ENCODE assay signal across 2 cellular contexts in the genomic region with DNA sequence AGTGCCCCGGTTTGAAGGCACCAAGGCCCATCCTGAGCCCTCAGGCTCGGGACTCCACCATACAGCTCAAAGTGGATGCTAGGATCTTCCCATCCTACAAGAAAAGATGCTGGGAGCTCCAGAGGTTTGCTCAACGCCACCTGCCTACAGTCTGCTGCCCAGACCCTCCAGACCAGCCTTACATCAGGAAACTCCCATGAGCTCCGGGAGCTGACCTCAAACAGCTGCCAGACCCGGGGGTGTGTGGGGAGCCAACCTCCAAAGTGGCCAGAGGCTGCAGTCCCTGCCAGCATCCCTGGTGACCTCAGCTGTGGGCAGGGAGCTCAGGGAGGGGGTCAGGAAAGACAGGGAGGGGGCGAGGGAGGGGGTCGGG.
TF ChIP-seq lines count a peak whose summit lies in the region.

No MANE protein-coding gene starts in this region.

TF ChIP-seq in SK-N-SH, 30 proteins besides CTCF, POLR2A, EP300 and RAD21 (continued from another document):
- no peak for TF ChIP-seq MEF2A (IDR thresholded peaks at IDR 0.05; ENCODE audit: borderline replicate concordance, low read depth)
- TF ChIP-seq, protein P1, sequence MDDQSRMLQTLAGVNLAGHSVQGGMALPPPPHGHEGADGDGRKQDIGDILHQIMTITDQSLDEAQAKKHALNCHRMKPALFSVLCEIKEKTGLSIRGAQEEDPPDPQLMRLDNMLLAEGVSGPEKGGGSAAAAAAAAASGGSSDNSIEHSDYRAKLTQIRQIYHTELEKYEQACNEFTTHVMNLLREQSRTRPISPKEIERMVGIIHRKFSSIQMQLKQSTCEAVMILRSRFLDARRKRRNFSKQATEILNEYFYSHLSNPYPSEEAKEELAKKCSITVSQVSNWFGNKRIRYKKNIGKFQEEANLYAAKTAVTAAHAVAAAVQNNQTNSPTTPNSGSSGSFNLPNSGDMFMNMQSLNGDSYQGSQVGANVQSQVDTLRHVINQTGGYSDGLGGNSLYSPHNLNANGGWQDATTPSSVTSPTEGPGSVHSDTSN (IDR thresholded peaks at IDR 0.05) = no peak

TF ChIP-seq in SK-N-SH treated with all-trans-retinoic acid at 6 μM for 48 hours, 23 proteins besides CTCF, POLR2A, EP300 and RAD21 (continued from another document):
- TF ChIP-seq, protein P2, sequence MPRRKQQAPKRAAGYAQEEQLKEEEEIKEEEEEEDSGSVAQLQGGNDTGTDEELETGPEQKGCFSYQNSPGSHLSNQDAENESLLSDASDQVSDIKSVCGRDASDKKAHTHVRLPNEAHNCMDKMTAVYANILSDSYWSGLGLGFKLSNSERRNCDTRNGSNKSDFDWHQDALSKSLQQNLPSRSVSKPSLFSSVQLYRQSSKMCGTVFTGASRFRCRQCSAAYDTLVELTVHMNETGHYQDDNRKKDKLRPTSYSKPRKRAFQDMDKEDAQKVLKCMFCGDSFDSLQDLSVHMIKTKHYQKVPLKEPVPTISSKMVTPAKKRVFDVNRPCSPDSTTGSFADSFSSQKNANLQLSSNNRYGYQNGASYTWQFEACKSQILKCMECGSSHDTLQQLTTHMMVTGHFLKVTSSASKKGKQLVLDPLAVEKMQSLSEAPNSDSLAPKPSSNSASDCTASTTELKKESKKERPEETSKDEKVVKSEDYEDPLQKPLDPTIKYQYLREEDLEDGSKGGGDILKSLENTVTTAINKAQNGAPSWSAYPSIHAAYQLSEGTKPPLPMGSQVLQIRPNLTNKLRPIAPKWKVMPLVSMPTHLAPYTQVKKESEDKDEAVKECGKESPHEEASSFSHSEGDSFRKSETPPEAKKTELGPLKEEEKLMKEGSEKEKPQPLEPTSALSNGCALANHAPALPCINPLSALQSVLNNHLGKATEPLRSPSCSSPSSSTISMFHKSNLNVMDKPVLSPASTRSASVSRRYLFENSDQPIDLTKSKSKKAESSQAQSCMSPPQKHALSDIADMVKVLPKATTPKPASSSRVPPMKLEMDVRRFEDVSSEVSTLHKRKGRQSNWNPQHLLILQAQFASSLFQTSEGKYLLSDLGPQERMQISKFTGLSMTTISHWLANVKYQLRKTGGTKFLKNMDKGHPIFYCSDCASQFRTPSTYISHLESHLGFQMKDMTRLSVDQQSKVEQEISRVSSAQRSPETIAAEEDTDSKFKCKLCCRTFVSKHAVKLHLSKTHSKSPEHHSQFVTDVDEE (CRISPR knock-in tag; IDR thresholded peaks at IDR 0.05) = no peak
- TF ChIP-seq RARB (CRISPR knock-in tag; IDR thresholded peaks at IDR 0.05) (no peak), SNAI2 (CRISPR knock-in tag; IDR thresholded peaks at IDR 0.05) (no peak), ARNTL (CRISPR knock-in tag; IDR thresholded peaks at IDR 0.05; ENCODE audit: borderline replicate concordance, low read depth) (no peak), ZFP3 (CRISPR knock-in tag; IDR thresholded peaks at IDR 0.05) (no peak), TOX (CRISPR knock-in tag; IDR thresholded peaks at IDR 0.05; ENCODE audit: borderline replicate concordance) (no peak), ESRRG (CRISPR knock-in tag; IDR thresholded peaks at IDR 0.05) (no peak), ZNF565 (CRISPR knock-in tag; conservative IDR thresholded peaks at IDR 0.05; ENCODE audit: low read depth) (no peak), TCF4 (CRISPR knock-in tag; IDR thresholded peaks at IDR 0.05; ENCODE audit: borderline replicate concordance) (no peak), ZNF8 (CRISPR knock-in tag; IDR thresholded peaks at IDR 0.05) (no peak), CSDC2 (CRISPR knock-in tag; IDR thresholded peaks at IDR 0.05) (no peak), ISL1 (CRISPR knock-in tag; IDR thresholded peaks at IDR 0.05) (no peak)
- TF ChIP-seq, protein P3, sequence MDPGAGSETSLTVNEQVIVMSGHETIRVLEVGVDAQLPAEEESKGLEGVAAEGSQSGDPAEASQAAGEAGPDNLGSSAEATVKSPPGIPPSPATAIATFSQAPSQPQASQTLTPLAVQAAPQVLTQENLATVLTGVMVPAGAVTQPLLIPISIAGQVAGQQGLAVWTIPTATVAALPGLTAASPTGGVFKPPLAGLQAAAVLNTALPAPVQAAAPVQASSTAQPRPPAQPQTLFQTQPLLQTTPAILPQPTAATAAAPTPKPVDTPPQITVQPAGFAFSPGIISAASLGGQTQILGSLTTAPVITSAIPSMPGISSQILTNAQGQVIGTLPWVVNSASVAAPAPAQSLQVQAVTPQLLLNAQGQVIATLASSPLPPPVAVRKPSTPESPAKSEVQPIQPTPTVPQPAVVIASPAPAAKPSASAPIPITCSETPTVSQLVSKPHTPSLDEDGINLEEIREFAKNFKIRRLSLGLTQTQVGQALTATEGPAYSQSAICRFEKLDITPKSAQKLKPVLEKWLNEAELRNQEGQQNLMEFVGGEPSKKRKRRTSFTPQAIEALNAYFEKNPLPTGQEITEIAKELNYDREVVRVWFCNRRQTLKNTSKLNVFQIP (CRISPR knock-in tag; IDR thresholded peaks at IDR 0.05; ENCODE audit: borderline replicate concordance, low read depth) = no peak
- TF ChIP-seq, protein P4, sequence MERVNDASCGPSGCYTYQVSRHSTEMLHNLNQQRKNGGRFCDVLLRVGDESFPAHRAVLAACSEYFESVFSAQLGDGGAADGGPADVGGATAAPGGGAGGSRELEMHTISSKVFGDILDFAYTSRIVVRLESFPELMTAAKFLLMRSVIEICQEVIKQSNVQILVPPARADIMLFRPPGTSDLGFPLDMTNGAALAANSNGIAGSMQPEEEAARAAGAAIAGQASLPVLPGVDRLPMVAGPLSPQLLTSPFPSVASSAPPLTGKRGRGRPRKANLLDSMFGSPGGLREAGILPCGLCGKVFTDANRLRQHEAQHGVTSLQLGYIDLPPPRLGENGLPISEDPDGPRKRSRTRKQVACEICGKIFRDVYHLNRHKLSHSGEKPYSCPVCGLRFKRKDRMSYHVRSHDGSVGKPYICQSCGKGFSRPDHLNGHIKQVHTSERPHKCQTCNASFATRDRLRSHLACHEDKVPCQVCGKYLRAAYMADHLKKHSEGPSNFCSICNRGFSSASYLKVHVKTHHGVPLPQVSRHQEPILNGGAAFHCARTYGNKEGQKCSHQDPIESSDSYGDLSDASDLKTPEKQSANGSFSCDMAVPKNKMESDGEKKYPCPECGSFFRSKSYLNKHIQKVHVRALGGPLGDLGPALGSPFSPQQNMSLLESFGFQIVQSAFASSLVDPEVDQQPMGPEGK (CRISPR knock-in tag; IDR thresholded peaks at IDR 0.05; ENCODE audit: borderline replicate concordance) = no peak
- TF ChIP-seq, protein P5, sequence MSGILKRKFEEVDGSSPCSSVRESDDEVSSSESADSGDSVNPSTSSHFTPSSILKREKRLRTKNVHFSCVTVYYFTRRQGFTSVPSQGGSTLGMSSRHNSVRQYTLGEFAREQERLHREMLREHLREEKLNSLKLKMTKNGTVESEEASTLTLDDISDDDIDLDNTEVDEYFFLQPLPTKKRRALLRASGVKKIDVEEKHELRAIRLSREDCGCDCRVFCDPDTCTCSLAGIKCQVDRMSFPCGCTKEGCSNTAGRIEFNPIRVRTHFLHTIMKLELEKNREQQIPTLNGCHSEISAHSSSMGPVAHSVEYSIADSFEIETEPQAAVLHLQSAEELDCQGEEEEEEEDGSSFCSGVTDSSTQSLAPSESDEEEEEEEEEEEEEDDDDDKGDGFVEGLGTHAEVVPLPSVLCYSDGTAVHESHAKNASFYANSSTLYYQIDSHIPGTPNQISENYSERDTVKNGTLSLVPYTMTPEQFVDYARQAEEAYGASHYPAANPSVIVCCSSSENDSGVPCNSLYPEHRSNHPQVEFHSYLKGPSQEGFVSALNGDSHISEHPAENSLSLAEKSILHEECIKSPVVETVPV (CRISPR knock-in tag; IDR thresholded peaks at IDR 0.05) = no peak
TF ChIP-seq in SK-N-SH treated with all-trans-retinoic acid at 6 μM for 48 hours: peak in this region for 0.
